Comparison of ENCODE assay signal across 13 cellular contexts in genomic region chr6:107539409-107539808, GRCh38. TPM values are rescaled to one million over a fixed set of nuclear protein-coding genes. Genes with fewer than 3 reads are reported as not detected.
DNase-seq lines count a peak whose midpoint lies in the region; ATAC-seq, FAIRE-seq and TF ChIP-seq lines count a peak whose summit lies in the region.
"Had no signal": no experiment of that assay in that cellular context is flagged by ENCODE, and none has a peak within 500 bp of the region (broad histone marks: within the 10 kb centered on the region; RNA-seq: fewer than 3 reads in every experiment).

No MANE protein-coding gene starts in this region.

- no peak overlapping the region for H3K4me3 ChIP-seq in A549
- H3K4me3 ChIP-seq: heart left ventricle had no signal

- TF ChIP-seq POLR2A in A549 (IDR thresholded peaks at IDR 0.05; ENCODE audit: low read length): no peak

- H3K27ac ChIP-seq in A549: peak overlapping the region; percentile 57
- H3K27ac ChIP-seq: heart left ventricle had no signal

- no peak for TF ChIP-seq RAD21 in A549 (conservative IDR thresholded peaks at IDR 0.05 in 1 of 2, IDR thresholded peaks at IDR 0.05 in 1 of 2)

- CTCF ChIA-PET in A549 (lab: Yijun Ruan, JAX): interaction anchor here (0.6 kb wide), 1 partner anchor 71 kb away, joined by 3 read pairs; no protein-coding TSS in a partner anchor

- WGBS in A549 (ENCODE audit: missing lambda C conversion rate): 42% methylated on average over 6 of the region's 6 CpGs

- TF ChIP-seq CTCF in A549 (IDR thresholded peaks at IDR 0.05): no peak

- peaks cover 16% of the 10 kb centered on the region; the same call in 2 of the 3 replicates for H3K4me1 ChIP-seq in A549

- TF ChIP-seq EP300 in A549 (IDR thresholded peaks at IDR 0.05): no peak

- FAIRE-seq in A549 (lab: Jason Lieb, UNC): no peak
- FAIRE-seq: GM19239 had no signal

- DNase-seq in A549 (ENCODE audit: low read depth in 1 of 2, low spot score in 1 of 2): peak in 1 of 2 experiments; percentile 20
- peak; percentile 68 for DNase-seq in HT-29 (ENCODE audit: low spot score)
- DNase-seq in SW480 (ENCODE audit: low spot score): peak; percentile 85
- DNase-seq in kidney glomerular epithelial cell (lab: John Stamatoyannopoulos, UW): peak; percentile 42
- no peak for DNase-seq in midbrain (lab: John Stamatoyannopoulos, UW)
- DNase-seq: activated CD4-positive, CD25-positive, alpha-beta regulatory T cell; heart left ventricle; NCI-H1048; stimulated activated CD4-positive, alpha-beta T cell treated with anti-CD3 and anti-CD28 coated beads, Interleukin-15, amount 100 ng/mL, for 24 hours had no signal

- POLR2A ChIA-PET in A549 (lab: Yijun Ruan, JAX): no interaction called here

- ATAC-seq in A549 (no peak), GM19467 (IDR thresholded peaks at IDR 0.05; ENCODE audit: unreplicated experiment) (no peak), GM18870 (IDR thresholded peaks at IDR 0.05; ENCODE audit: unreplicated experiment) (no peak), HG03342 (IDR thresholded peaks at IDR 0.05; ENCODE audit: unreplicated experiment) (no peak)
- ATAC-seq: heart left ventricle had no signal

- H3K4me2 ChIP-seq in A549: peak overlapping the region; percentile 51

- no peaks in the 10 kb centered on the region for H3K9me3 ChIP-seq in A549
- H3K9me3 ChIP-seq: heart left ventricle had no signal

TF ChIP-seq in A549, 52 proteins besides CTCF, POLR2A, EP300 and RAD21:
- TF ChIP-seq ZC3H11A (IDR thresholded peaks at IDR 0.05) (no peak), ESRRA (IDR thresholded peaks at IDR 0.05; ENCODE audit: borderline replicate concordance, low read length) (no peak), ZNF302 (CRISPR knock-in tag; IDR thresholded peaks at IDR 0.05) (no peak), ELK1 (IDR thresholded peaks at IDR 0.05; ENCODE audit: low read depth, low read length) (no peak), NFE2L2 (conservative IDR thresholded peaks at IDR 0.05; ENCODE audit: low read length) (no peak), PHF8 (IDR thresholded peaks at IDR 0.05; ENCODE audit: borderline replicate concordance, low read depth) (no peak), RNF2 (IDR thresholded peaks at IDR 0.05; ENCODE audit: borderline replicate concordance, low read depth) (no peak), SMC3 (IDR thresholded peaks at IDR 0.05) (no peak), POLR2AphosphoS2 (conservative IDR thresholded peaks at IDR 0.05; ENCODE audit: low read length) (no peak)

RNA-seq across cellular contexts. Expression of gene SOBP, which starts 49.5 kb away (rescaled TPM):
- polyA plus RNA-seq in A549 (2011; rRNA removed) (0.18 and 0.33 TPM in 2 replicates), A549 (2017; fragmentation: RNase III; extraction: RNeasy Plus Mini Kit Qiagen cat#74134 plus additional on column Dnase treatment) (0.51 to 0.54 TPM (median 0.53 TPM) in 3 replicates)
- polyA plus RNA-seq in A549 (2012; cell fraction: cytosol; rRNA removed): 0.30 and 0.34 TPM in 2 replicates
- 0.54 and 0.86 TPM in 2 replicates for polyA plus RNA-seq in A549 (2012; cell fraction: nucleus; rRNA removed)
- 0.29 and 0.58 TPM in 2 replicates for polyA minus RNA-seq in A549 (2011; rRNA and poly(A)+ RNA removed)
- 0.08 and 0.13 TPM in 2 replicates for total RNA-seq in HT-29 (2014; rRNA removed; shearing (Covaris generic))
